8 cellular contexts compared by ENCODE assay signal in genomic region chr11:69637956-69638871, GRCh38. TPM values are rescaled to one million over a fixed set of nuclear protein-coding genes. Genes with fewer than 3 reads are reported as not detected.
A peak's percentile ranks its signal among the peaks of the same experiment; 100 is the strongest.
DNase-seq lines count a peak whose midpoint lies in the region; ATAC-seq and TF ChIP-seq lines count a peak whose summit lies in the region.

No MANE protein-coding gene starts in this region.

- H3K4me3 ChIP-seq in fibroblast of the aortic adventitia (ENCODE audit: low read depth, low read length), result peak overlapping the region; percentile 54
- H3K4me3 ChIP-seq in OCI-LY7 (ENCODE audit: low read depth, low read length, poor library complexity, severe bottlenecking), result no peak overlapping the region

- no TSS peak for BruUV-seq in OCI-LY7 (replicated peaks; lab: Mats Ljungman, UMichigan)

- peaks cover 4% of the 10 kb centered on the region for H3K36me3 Mint-ChIP-seq in neural crest cell (ENCODE audit: low read depth)

- no peaks in the 10 kb centered on the region for H4K20me1 ChIP-seq in OCI-LY7 (ENCODE audit: insufficient read depth, low read length)

- H3K36me3 ChIP-seq in OCI-LY7 (ENCODE audit: insufficient read depth, low read length), result no peaks in the 10 kb centered on the region

- peak; percentile 12 for ATAC-seq in SK-N-SH treated with all-trans-retinoic acid at 6 μM for 48 hours

- DNase-seq in NCI-H524 (lab: John Stamatoyannopoulos, UW), result peak; percentile 53 to 73
- DNase-seq in NCI-H524 treated with DMSO at 0.1 percent for 48 hours (lab: John Stamatoyannopoulos, UW), result no peak
- peak; percentile 70 for DNase-seq in fibroblast of the aortic adventitia (ENCODE audit: low read depth)
- peak; percentile 67 for DNase-seq in neural crest cell (ENCODE audit: low read depth, low spot score)
- no peak for DNase-seq in inferior parietal cortex (ENCODE audit: extremely low spot score)
- no peak for DNase-seq in OCI-LY7 (ENCODE audit: low spot score)
- no peak for DNase-seq in SKM-1 (lab: John Stamatoyannopoulos, UW; ENCODE audit: unreplicated experiment)

- no peak overlapping the region for H3K27ac ChIP-seq in OCI-LY7 (ENCODE audit: low read depth, low read length, poor library complexity, severe bottlenecking)

- H3K27ac Mint-ChIP-seq in neural crest cell (ENCODE audit: unreplicated experiment), result peak overlapping the region; percentile 97

- H3K4me1 Mint-ChIP-seq in neural crest cell, result peaks cover 42% of the 10 kb centered on the region

- no peaks in the 10 kb centered on the region for H3K79me2 ChIP-seq in OCI-LY7 (ENCODE audit: insufficient read depth, low read depth, low read length)

- TF ChIP-seq CTCF in fibroblast of the aortic adventitia (IDR thresholded peaks at IDR 0.05; ENCODE audit: insufficient read depth, low read length) (no peak), neural crest cell (conservative IDR thresholded peaks at IDR 0.05) (no peak), OCI-LY7 (conservative IDR thresholded peaks at IDR 0.05; ENCODE audit: low read length) (no peak)

- H3K4me1 ChIP-seq in OCI-LY7 (ENCODE audit: insufficient read depth, low read length, poor library complexity, severe bottlenecking), result no peaks in the 10 kb centered on the region

- no peaks in the 10 kb centered on the region for H3K9me3 Mint-ChIP-seq in neural crest cell

- peak overlapping the region; percentile 88 for H3K4me3 Mint-ChIP-seq in neural crest cell

- peaks cover 19% of the 10 kb centered on the region for H3K27me3 Mint-ChIP-seq in neural crest cell (ENCODE audit: low read depth)

- no peak overlapping the region for H2AFZ ChIP-seq in OCI-LY7 (ENCODE audit: low read length)

- no peak overlapping the region for H3K4me2 ChIP-seq in OCI-LY7 (ENCODE audit: low read length)

- H3K9me3 ChIP-seq in OCI-LY7 (ENCODE audit: low read length), result no peaks in the 10 kb centered on the region

- intact Hi-C loops in OCI-LY7 (cut with micrococcal nuclease; ENCODE audit: unreplicated experiment), result no loop called here

- CTCF ChIA-PET in OCI-LY7 (lab: Charles Lee; ENCODE audit: unreplicated experiment), result no interaction called here

- H3K9me2 ChIP-seq in OCI-LY7 (ENCODE audit: insufficient read depth, low read length), result no peaks in the 10 kb centered on the region

- POLR2A ChIA-PET in OCI-LY7 (lab: Charles Lee), result no interaction called here

TF ChIP-seq in SK-N-SH treated with all-trans-retinoic acid at 6 μM for 48 hours, 23 proteins besides CTCF, POLR2A, EP300 and RAD21:
- TF ChIP-seq ZFP3 (CRISPR knock-in tag; IDR thresholded peaks at IDR 0.05), result peak; percentile 29; the same call in 1 of the 2 replicates
- TF ChIP-seq, protein P1, sequence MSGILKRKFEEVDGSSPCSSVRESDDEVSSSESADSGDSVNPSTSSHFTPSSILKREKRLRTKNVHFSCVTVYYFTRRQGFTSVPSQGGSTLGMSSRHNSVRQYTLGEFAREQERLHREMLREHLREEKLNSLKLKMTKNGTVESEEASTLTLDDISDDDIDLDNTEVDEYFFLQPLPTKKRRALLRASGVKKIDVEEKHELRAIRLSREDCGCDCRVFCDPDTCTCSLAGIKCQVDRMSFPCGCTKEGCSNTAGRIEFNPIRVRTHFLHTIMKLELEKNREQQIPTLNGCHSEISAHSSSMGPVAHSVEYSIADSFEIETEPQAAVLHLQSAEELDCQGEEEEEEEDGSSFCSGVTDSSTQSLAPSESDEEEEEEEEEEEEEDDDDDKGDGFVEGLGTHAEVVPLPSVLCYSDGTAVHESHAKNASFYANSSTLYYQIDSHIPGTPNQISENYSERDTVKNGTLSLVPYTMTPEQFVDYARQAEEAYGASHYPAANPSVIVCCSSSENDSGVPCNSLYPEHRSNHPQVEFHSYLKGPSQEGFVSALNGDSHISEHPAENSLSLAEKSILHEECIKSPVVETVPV (CRISPR knock-in tag; IDR thresholded peaks at IDR 0.05), result no peak

RNA-seq across cellular contexts. Expression of gene CCND1, which starts 2.7 kb away (rescaled TPM):
- 344 and 770 TPM in 2 replicates for total RNA-seq in fibroblast of the aortic adventitia (ENCODE audit: low replicate concordance)
- 344 and 350 TPM in 2 replicates for total RNA-seq in neural crest cell
- total RNA-seq in OCI-LY7 (2014; rRNA removed; shearing (Covaris generic)), result 0.44 TPM in 1 of 2 replicates, not detected in the other
- not detected in 2 replicates for total RNA-seq in OCI-LY7 (2022)

RNA-seq across cellular contexts. Expression of gene LTO1, which starts 36.9 kb away (rescaled TPM):
- total RNA-seq in fibroblast of the aortic adventitia (ENCODE audit: low replicate concordance) (16.4 and 35.2 TPM in 2 replicates), neural crest cell (24.7 and 26.6 TPM in 2 replicates), OCI-LY7 (2022) (34.5 and 35.9 TPM in 2 replicates)
- 27.6 and 28.8 TPM in 2 replicates for total RNA-seq in OCI-LY7 (2014; rRNA removed; shearing (Covaris generic))

Comparison
In these comparisons a context has a peak if more than half of its experiments do, and no peak if none do; other contexts are left out.
1. DNase-seq: peak in NCI-H524 (2 of 2), fibroblast of the aortic adventitia (single experiment) and neural crest cell (single experiment); none in NCI-H524 treated with DMSO at 0.1 percent for 48 hours (single experiment), inferior parietal cortex (single experiment), OCI-LY7 (single experiment) and SKM-1 (single experiment).
2. RNA of gene CCND1, which starts 2.7 kb away (total RNA-seq): 344 to 770 TPM in fibroblast of the aortic adventitia and 344 to 350 TPM in neural crest cell; 0.44 TPM in OCI-LY7; every median in the first group is over 100 times any median in the second.